In genomic region chr1:1033009-1033587, GRCh38 we compare ENCODE assay signal across 8 cellular contexts. TPM values are rescaled to one million over a fixed set of nuclear protein-coding genes. Genes with fewer than 3 reads are reported as not detected.
A peak's percentile ranks its signal among the peaks of the same experiment; 100 is the strongest.
DNase-seq lines count a peak whose midpoint lies in the region; ATAC-seq and TF ChIP-seq lines count a peak whose summit lies in the region.

No MANE protein-coding gene starts in this region.

- ATAC-seq in GM18498 (IDR thresholded peaks at IDR 0.05; ENCODE audit: unreplicated experiment) (peak; percentile 85), HG02870 (IDR thresholded peaks at IDR 0.05; ENCODE audit: unreplicated experiment) (peak; percentile 78), left lung (peak; percentile 95)

- H3K27me3 ChIP-seq in left lung: peaks cover 13 to 67% of the 10 kb centered on the region in 2 donors

- no peaks in the 10 kb centered on the region for H3K9me3 ChIP-seq in left lung

- H3K36me3 ChIP-seq in left lung: no peaks in the 10 kb centered on the region

- intact Hi-C loops in left lung (cut with DNase I): no loop called here

- H3K4me1 ChIP-seq in left lung: peaks cover 6 to 23% of the 10 kb centered on the region in 2 donors

- TF ChIP-seq CTCF in left lung (IDR thresholded peaks at IDR 0.05): peak; percentile 38 to 56

- peak overlapping the region; percentile 19 to 32 for H3K4me3 ChIP-seq in left lung

- DNase-seq in NCI-H2081 treated with DMSO at 0.1 percent for 48 hours (lab: John Stamatoyannopoulos, UW): peak; percentile 82
- peak; percentile 85 to 87 for DNase-seq in activated CD4-positive, alpha-beta T cell treated with anti-CD3 and anti-CD28 coated beads for 24 hours (ENCODE audit: low read depth in 2 of 2)
- peak; percentile 84 to 91 for DNase-seq in left lung
- DNase-seq in stimulated activated CD4-positive, alpha-beta T cell treated with anti-CD3 and anti-CD28 coated beads, Interleukin-4, amount 100 ng/mL, for 4 hours: peak; percentile 87 to 96
- no peak for DNase-seq in SW480 (ENCODE audit: low spot score)

- H3K27ac ChIP-seq in cingulate gyrus (ENCODE audit: low read depth, low read length) (peak overlapping the region; percentile 60), left lung (no peak overlapping the region)

RNA-seq across cellular contexts. Expression of gene AGRN, which starts 13.2 kb away (rescaled TPM):
- 100 to 1,000 TPM in 1 of 2 donors, 10 to 100 TPM in 1; 96.8 to 208 TPM for total RNA-seq in left lung

RNA-seq across cellular contexts. Expression of gene ISG15, which starts 19.8 kb away (rescaled TPM):
- total RNA-seq in left lung: 10 to 100 TPM; 75.4 to 90.0 TPM

RNA-seq across cellular contexts. Expression of gene HES4, which starts 33.2 kb away (rescaled TPM):
- total RNA-seq in left lung: 10 to 100 TPM; 25.6 to 37.5 TPM

RNA-seq across cellular contexts. Expression of gene RNF223, which starts 41.0 kb away (rescaled TPM):
- total RNA-seq in left lung: 1 to 10 TPM; 1.2 to 1.7 TPM

RNA-seq across cellular contexts. Expression of gene PERM1, which starts 51.2 kb away (rescaled TPM):
- total RNA-seq in left lung: not detected
